In genomic region chr12:107670999-107671643, GRCh38 we compare ENCODE assay signal across 9 cellular contexts. TPM values are rescaled to one million over a fixed set of nuclear protein-coding genes. Genes with fewer than 3 reads are reported as not detected.
DNase-seq lines count a peak whose midpoint lies in the region; ATAC-seq and TF ChIP-seq lines count a peak whose summit lies in the region.
"Had no signal": no experiment of that assay in that cellular context is flagged by ENCODE, and none has a peak within 500 bp of the region (broad histone marks: within the 10 kb centered on the region; RNA-seq: fewer than 3 reads in every experiment).

No MANE protein-coding gene starts in this region.

- H3K4me3 Mint-ChIP-seq in activated T-helper 2 cell treated with anti-CD3 and anti-CD28 coated beads, Interferon-gamma antibody, Interleukin-2, Interleukin-4, amounts not matched to agents 10 μg/mL and 5 μg/mL and 100 μg/mL, durations not matched to agents 14 hours and 24 hours and 36 hours (ENCODE audit: low read depth), result no peak overlapping the region
- H3K4me3 Mint-ChIP-seq: stimulated activated naive CD8-positive, alpha-beta T cell treated with anti-CD3 and anti-CD28 coated beads, Interleukin-15, Interleukin-2, amounts not matched to agents 100 ng/mL and 50 ng/mL, for 24 hours had no signal

- intact Hi-C loops in activated T-helper 2 cell treated with anti-CD3 and anti-CD28 coated beads, Interferon-gamma antibody, Interleukin-2, Interleukin-4, amounts not matched to agents 10 μg/mL and 5 μg/mL and 100 μg/mL, durations not matched to agents 14 hours and 24 hours and 36 hours (cut with micrococcal nuclease), result loop anchor here (10.0 kb wide), 1 partner anchor 844 kb away; the partner anchor contains the start of gene FICD
- intact Hi-C loops in tibial artery (cut with DNase I; ENCODE audit: low total_unique reads), result no loop called here

- in situ Hi-C loops in KBM-7 (cut with MboI; ENCODE audit: low pct_unique_long_range_greater_than_20kb, low sequenced_read_pairs), result no loop called here

- H3K27ac ChIP-seq in tibial artery, result no peak overlapping the region

- ATAC-seq in HG02642 (IDR thresholded peaks at IDR 0.05; ENCODE audit: poor library complexity, unreplicated experiment), result no peak

- peaks cover 3% of the 10 kb centered on the region for H3K4me1 Mint-ChIP-seq in activated T-helper 2 cell treated with anti-CD3 and anti-CD28 coated beads, Interferon-gamma antibody, Interleukin-2, Interleukin-4, amounts not matched to agents 10 μg/mL and 5 μg/mL and 100 μg/mL, durations not matched to agents 14 hours and 24 hours and 36 hours (ENCODE audit: low read depth)

- peaks cover 0 to under 1% (median 0%) of the 10 kb centered on the region in 4 donors for H3K4me1 ChIP-seq in tibial artery

- peak; percentile 73 for DNase-seq in ELF-1 (ENCODE audit: low read depth, low spot score)
- DNase-seq in KBM-7, result peak; percentile 42
- DNase-seq in activated T-helper 2 cell treated with anti-CD3 and anti-CD28 coated beads, Interferon-gamma antibody, Interleukin-2, Interleukin-4, amounts not matched to agents 10 μg/mL and 5 μg/mL and 100 μg/mL, durations not matched to agents 14 hours and 24 hours and 36 hours (ENCODE audit: low spot score), result peak; percentile 25
- peak; percentile 74 for DNase-seq in iPS-NIHi7 (ENCODE audit: extremely low spot score)
- peak in 1 of 2 donors; percentile 33 for DNase-seq in tibial artery
- DNase-seq in NCI-H1436 treated with DMSO at 0.1 percent for 48 hours (lab: John Stamatoyannopoulos, UW), result no peak
- DNase-seq in AG08396 (ENCODE audit: low spot score), result no peak

- no peaks in the 10 kb centered on the region for H3K36me3 ChIP-seq in tibial artery

- no peak overlapping the region for H3K27ac Mint-ChIP-seq in activated T-helper 2 cell treated with anti-CD3 and anti-CD28 coated beads, Interferon-gamma antibody, Interleukin-2, Interleukin-4, amounts not matched to agents 10 μg/mL and 5 μg/mL and 100 μg/mL, durations not matched to agents 14 hours and 24 hours and 36 hours
- H3K27ac Mint-ChIP-seq: stimulated activated naive CD8-positive, alpha-beta T cell treated with anti-CD3 and anti-CD28 coated beads, Interleukin-15, Interleukin-2, amounts not matched to agents 100 ng/mL and 50 ng/mL, for 24 hours had no signal

- H3K27me3 Mint-ChIP-seq in activated T-helper 2 cell treated with anti-CD3 and anti-CD28 coated beads, Interferon-gamma antibody, Interleukin-2, Interleukin-4, amounts not matched to agents 10 μg/mL and 5 μg/mL and 100 μg/mL, durations not matched to agents 14 hours and 24 hours and 36 hours (ENCODE audit: low read depth), result peaks cover 15% of the 10 kb centered on the region

- H3K27me3 ChIP-seq in tibial artery, result peaks cover 0 to 37% of the 10 kb centered on the region in 2 donors

- no peaks in the 10 kb centered on the region for H3K9me3 Mint-ChIP-seq in activated T-helper 2 cell treated with anti-CD3 and anti-CD28 coated beads, Interferon-gamma antibody, Interleukin-2, Interleukin-4, amounts not matched to agents 10 μg/mL and 5 μg/mL and 100 μg/mL, durations not matched to agents 14 hours and 24 hours and 36 hours
- H3K9me3 Mint-ChIP-seq: stimulated activated naive CD8-positive, alpha-beta T cell treated with anti-CD3 and anti-CD28 coated beads, Interleukin-15, Interleukin-2, amounts not matched to agents 100 ng/mL and 50 ng/mL, for 24 hours had no signal

- H3K36me3 Mint-ChIP-seq in activated T-helper 2 cell treated with anti-CD3 and anti-CD28 coated beads, Interferon-gamma antibody, Interleukin-2, Interleukin-4, amounts not matched to agents 10 μg/mL and 5 μg/mL and 100 μg/mL, durations not matched to agents 14 hours and 24 hours and 36 hours (ENCODE audit: low read depth), result no peaks in the 10 kb centered on the region

- H3K4me3 ChIP-seq in tibial artery, result no peak overlapping the region

- no peaks in the 10 kb centered on the region for H3K9me3 ChIP-seq in tibial artery

- peak; percentile 11 to 23 for TF ChIP-seq CTCF in tibial artery (IDR thresholded peaks at IDR 0.05)

RNA-seq across cellular contexts. Expression of gene PWP1, which starts 14.5 kb away (rescaled TPM):
- total RNA-seq in activated T-helper 2 cell treated with anti-CD3 and anti-CD28 coated beads, Interferon-gamma antibody, Interleukin-2, Interleukin-4, amounts not matched to agents 10 μg/mL and 5 μg/mL and 100 μg/mL, durations not matched to agents 14 hours and 24 hours and 36 hours, result 50.5 and 52.9 TPM in 2 replicates

Comparison
In these comparisons a context has a peak if more than half of its experiments do, and no peak if none do; other contexts are left out.
1. DNase-seq: peak in ELF-1 (single experiment), KBM-7 (single experiment), activated T-helper 2 cell treated with anti-CD3 and anti-CD28 coated beads, Interferon-gamma antibody, Interleukin-2, Interleukin-4, amounts not matched to agents 10 μg/mL and 5 μg/mL and 100 μg/mL, durations not matched to agents 14 hours and 24 hours and 36 hours (single experiment) and iPS-NIHi7 (single experiment); none in NCI-H1436 treated with DMSO at 0.1 percent for 48 hours (single experiment) and AG08396 (single experiment).